In genomic region chr12:45728625-45729232, GRCh38 we compare ENCODE assay signal across 8 cellular contexts. TPM values are rescaled to one million over a fixed set of nuclear protein-coding genes. Genes with fewer than 3 reads are reported as not detected.
DNase-seq lines count a peak whose midpoint lies in the region; ATAC-seq and TF ChIP-seq lines count a peak whose summit lies in the region.

No MANE protein-coding gene starts in this region.

- TF ChIP-seq POLR2A in adrenal gland (IDR thresholded peaks at IDR 0.05) = peak; percentile 86 to 97

- 0% methylated on average over 12 to 66 of the region's 66 CpGs for WGBS in adrenal gland, 4 donors

- H3K9me3 ChIP-seq in adrenal gland (replicated peaks in 1 of 3) = peaks cover 0 to 9% (median 0%) of the 10 kb centered on the region in 3 donors
- H3K9me3 ChIP-seq in upper lobe of right lung = no peaks in the 10 kb centered on the region

- H3K36me3 ChIP-seq in adrenal gland (replicated peaks in 1 of 2) (no peaks in the 10 kb centered on the region), upper lobe of right lung (no peaks in the 10 kb centered on the region)

- in situ Hi-C loops in GM13976 (cut with MboI; ENCODE audit: low sequenced_read_pairs, unreplicated experiment) = loop anchor here (25.0 kb wide), 1 partner anchor 534 kb away; the partner anchor contains the start of gene SLC38A1

- DNase-seq in GM13976 (ENCODE audit: low spot score) (peak; percentile 83), NCI-H1436 (lab: John Stamatoyannopoulos, UW) (peak; percentile 91), SW480 (ENCODE audit: low spot score) (peak; percentile 96), adrenal gland (peak; percentile 95 to 99 (median 97)), left cardiac atrium (peak; percentile 97), posterior vena cava (ENCODE audit: low spot score) (peak; percentile 99), upper lobe of right lung (peak; percentile 98)

- H3K4me1 ChIP-seq in adrenal gland (replicated peaks in 1 of 2) (peaks cover 15 to 43% of the 10 kb centered on the region in 2 donors), upper lobe of right lung (peaks cover 43% of the 10 kb centered on the region)

- no peaks in the 10 kb centered on the region for H3K27me3 ChIP-seq in adrenal gland
- H3K27me3 ChIP-seq in upper lobe of right lung = no peaks in the 10 kb centered on the region

- intact Hi-C loops in adrenal gland (cut with DNase I) = loop anchor here in 1 of 2 donors (5.0 kb wide), 1 partner anchor 264 kb away; the partner anchor contains the start of gene SCAF11
- intact Hi-C loops in left cardiac atrium (cut with DNase I) = loop anchor here in 1 of 2 donors (5.0 kb wide), 1 partner anchor 264 kb away; the partner anchor contains the start of gene SCAF11
- intact Hi-C loops in posterior vena cava (cut with DNase I) = loop anchor here in 1 of 2 donors (10.0 kb wide), 1 partner anchor 184 kb away; no protein-coding TSS in a partner anchor
- intact Hi-C loops in upper lobe of right lung (cut with DNase I) = no loop called here

- TF ChIP-seq CTCF in GM13976 (IDR thresholded peaks at IDR 0.05; ENCODE audit: borderline replicate concordance, control extremely low read depth, extremely low read depth, insufficient read depth, missing control alignments) = peak; percentile 99
- TF ChIP-seq CTCF in adrenal gland (IDR thresholded peaks at IDR 0.05) = peak; percentile 70 to 99 (median 91)
- TF ChIP-seq CTCF in upper lobe of right lung (IDR thresholded peaks at IDR 0.05) = peak; percentile 98

- H3K27ac ChIP-seq in adrenal gland = peak overlapping the region; percentile 90 to 99 (median 98)
- peak overlapping the region; percentile 95 for H3K27ac ChIP-seq in upper lobe of right lung

- ATAC-seq in HG02852 (IDR thresholded peaks at IDR 0.05; ENCODE audit: unreplicated experiment) = peak; percentile 54
- ATAC-seq in left cardiac atrium = peak; percentile 80 to 83
- peak; percentile 91 for ATAC-seq in upper lobe of right lung

- H3K4me3 ChIP-seq in adrenal gland = peak overlapping the region; percentile 11 to 93 (median 91)
- H3K4me3 ChIP-seq in upper lobe of right lung = peak overlapping the region; percentile 58

RNA-seq across cellular contexts. Expression of gene ARID2, which starts 0.8 kb away (rescaled TPM):
- total RNA-seq in adrenal gland (10 to 100 TPM; 16.5 to 27.2 (median 21.4) TPM), left cardiac atrium (10 to 100 TPM; 18.3 to 18.7 TPM), posterior vena cava (10 to 100 TPM; 26.6 to 27.8 TPM), upper lobe of right lung (30.2 TPM)
- polyA plus RNA-seq in adrenal gland = 10 to 100 TPM in 2 of 3 donors, 1 to 10 TPM in 1; 7.9 to 12.0 (median 10.6) TPM

Comparison
In these comparisons a context has a peak if more than half of its experiments do, and no peak if none do; other contexts are left out.
1. Peak in every context shown above with its lines: DNase-seq, ATAC-seq, H3K4me3 ChIP-seq and H3K27ac ChIP-seq.